9 cellular contexts compared by ENCODE assay signal in genomic region chr15:71518661-71519060, GRCh38.
"Had no signal": no experiment of that assay in that cellular context is flagged by ENCODE, and none has a peak within 500 bp of the region (broad histone marks: within the 10 kb centered on the region; RNA-seq: fewer than 3 reads in every experiment).

No MANE protein-coding gene starts in this region.

- FAIRE-seq: HepG2 had no signal

- H2AFZ ChIP-seq: GM23248 had no signal

- DNase-seq: GM23248, GOT3, H7, HFFc6, KBM-7 had no signal

- H3K36me3 ChIP-seq: HAP-1 had no signal

- H3K9me3 ChIP-seq: HAP-1 had no signal

- H3K27ac ChIP-seq: GM23248, HL-60 had no signal

- ATAC-seq: HCT116, HepG2 had no signal

- H3K9ac ChIP-seq: GM23248 had no signal

- H3K4me3 ChIP-seq: GM23248, HAP-1 had no signal
